ENCODE assay signal across 25 cellular contexts in the genomic region with DNA sequence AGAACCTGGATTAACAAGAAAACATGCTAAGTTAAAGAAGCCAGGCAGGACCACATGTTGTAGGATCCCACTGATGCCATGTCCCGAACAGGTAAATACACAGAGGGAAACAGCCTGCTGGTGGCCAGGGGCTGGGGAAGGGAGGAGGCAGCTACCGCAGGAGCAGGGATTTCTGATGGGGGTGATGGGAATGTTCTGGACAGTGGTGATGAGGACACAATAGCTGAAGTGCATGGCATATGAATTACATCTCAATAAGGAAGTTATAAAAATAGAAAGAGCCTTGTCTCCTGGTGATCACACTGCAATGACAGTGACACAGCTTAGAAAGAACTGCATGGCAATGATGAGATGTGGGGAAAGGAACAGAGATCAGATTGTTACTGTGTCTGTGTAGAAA. TPM values are rescaled to one million over a fixed set of nuclear protein-coding genes. Genes with fewer than 3 reads are reported as not detected.
DNase-seq lines count a peak whose midpoint lies in the region; ATAC-seq and TF ChIP-seq lines count a peak whose summit lies in the region.
"Had no signal": no experiment of that assay in that cellular context is flagged by ENCODE, and none has a peak within 500 bp of the region (broad histone marks: within the 10 kb centered on the region; RNA-seq: fewer than 3 reads in every experiment).

No MANE protein-coding gene starts in this region.

- TF ChIP-seq CTCF in psoas muscle (IDR thresholded peaks at IDR 0.05) (no peak), GM23338 (conservative IDR thresholded peaks at IDR 0.05; ENCODE audit: low read depth in 2 of 2) (no peak)

- H3K4me1 Mint-ChIP-seq in GM23338, result peaks cover 14% of the 10 kb centered on the region
- H3K4me1 Mint-ChIP-seq: CD8-positive, alpha-beta memory T cell; immature natural killer cell had no signal

- H3K79me2 ChIP-seq in GM23338 (replicated peaks; ENCODE audit: insufficient read depth), result no peaks in the 10 kb centered on the region
- H3K79me2 ChIP-seq: parathyroid adenoma had no signal

- H3K4me1 ChIP-seq in psoas muscle, result peaks cover 24% of the 10 kb centered on the region
- H3K4me1 ChIP-seq in GM23338 (ENCODE audit: insufficient read depth), result no peaks in the 10 kb centered on the region
- H3K4me1 ChIP-seq: parathyroid adenoma had no signal

- H3K27me3 ChIP-seq in psoas muscle (ENCODE audit: insufficient read depth in 3 of 3, low read length in 2 of 3), result no peaks in the 10 kb centered on the region
- H3K27me3 ChIP-seq in GM23338 (ENCODE audit: insufficient read depth), result no peaks in the 10 kb centered on the region

- H3K9me3 Mint-ChIP-seq in GM23338, result no peaks in the 10 kb centered on the region
- H3K9me3 Mint-ChIP-seq: activated naive CD4-positive, alpha-beta T cell treated with anti-CD3 and anti-CD28 coated beads, Interleukin-2, amount 50 U/mL, for 72 hours; CD8-positive, alpha-beta memory T cell; effector memory CD8-positive, alpha-beta T cell; immature natural killer cell; naive thymus-derived CD8-positive, alpha-beta T cell; T-helper 1 cell treated with Interleukin-12 subunit alpha and Interleukin-12 subunit beta and Interleukin-4 antibody, amounts not matched to agents 30 μg/mL and 1 μg/mL, for 36 hours had no signal

- peaks cover 1% of the 10 kb centered on the region for H3K27me3 Mint-ChIP-seq in GM23338 (ENCODE audit: insufficient read depth, low read depth, poor library complexity)
- H3K27me3 Mint-ChIP-seq: CD8-positive, alpha-beta memory T cell; effector memory CD8-positive, alpha-beta T cell; naive thymus-derived CD8-positive, alpha-beta T cell had no signal

- H4K20me1 ChIP-seq in GM23338 (replicated peaks; ENCODE audit: insufficient read depth), result no peaks in the 10 kb centered on the region

- H3K4me3 Mint-ChIP-seq in GM23338, result no peak overlapping the region
- H3K4me3 Mint-ChIP-seq: CD8-positive, alpha-beta memory T cell; effector memory CD8-positive, alpha-beta T cell; immature natural killer cell; naive thymus-derived CD8-positive, alpha-beta T cell; T-helper 1 cell treated with Interleukin-12 subunit alpha and Interleukin-12 subunit beta and Interleukin-4 antibody, amounts not matched to agents 30 μg/mL and 1 μg/mL, for 36 hours had no signal

- no peak overlapping the region for H2AFZ ChIP-seq in GM23338
- H2AFZ ChIP-seq: parathyroid adenoma had no signal

- H3K36me3 Mint-ChIP-seq in GM23338 (ENCODE audit: low read depth), result no peaks in the 10 kb centered on the region; the same call in 2 of the 3 replicates
- H3K36me3 Mint-ChIP-seq: activated naive CD4-positive, alpha-beta T cell treated with anti-CD3 and anti-CD28 coated beads, Interleukin-2, amount 50 U/mL, for 72 hours; immature natural killer cell had no signal

- DNase-seq in DMS53 treated with DMSO at 0.1 percent for 48 hours (lab: John Stamatoyannopoulos, UW; ENCODE audit: unreplicated experiment) (peak; percentile 16), SIG-M5 treated with dmso at 0.1 percent for 504 hours (lab: John Stamatoyannopoulos, UW; ENCODE audit: unreplicated experiment) (peak; percentile 54), left cardiac atrium (no peak), psoas muscle (peak; percentile 36 to 62), NCI-H1436 treated with DMSO at 0.1 percent for 48 hours (lab: John Stamatoyannopoulos, UW) (no peak), GM23338 (ENCODE audit: low spot score) (no peak), NCI-H748 treated with DMSO at 0.1 percent for 48 hours (lab: John Stamatoyannopoulos, UW) (no peak)
- DNase-seq in activated naive CD4-positive, alpha-beta T cell (lab: John Stamatoyannopoulos, UW), result no peak
- DNase-seq: activated CD4-positive, CD25-positive, alpha-beta regulatory T cell treated with anti-CD3 and anti-CD28 coated beads, Interleukin-2, amount 50 U/mL, for 72 hours; CD8-positive, alpha-beta memory T cell; effector memory CD8-positive, alpha-beta T cell; immature natural killer cell; KG1; mammary epithelial cell; naive thymus-derived CD8-positive, alpha-beta T cell; NCI-H1105; NCI-H2081 treated with DMSO at 0.1 percent for 48 hours; NCI-H524 treated with DMSO at 0.1 percent for 48 hours; OCI-M1; SHP77 treated with DMSO at 0.1 percent for 48 hours; stimulated activated CD4-positive, alpha-beta T cell treated with anti-CD3 and anti-CD28 coated beads, Interleukin-4, amount 100 ng/mL, for 24 hours had no signal

- H3K27ac ChIP-seq in psoas muscle (peak overlapping the region; percentile 88), GM23338 (ENCODE audit: low read depth) (no peak overlapping the region)
- H3K27ac ChIP-seq: parathyroid adenoma had no signal

- intact Hi-C loops in left cardiac atrium (cut with DNase I), result no loop called here
- intact Hi-C loops in psoas muscle (cut with DNase I), result no loop called here

- H3K9me3 ChIP-seq in psoas muscle, result no peaks in the 10 kb centered on the region

- no peaks in the 10 kb centered on the region for H3F3A ChIP-seq in GM23338 (replicated peaks; ENCODE audit: low read depth)

- H3K36me3 ChIP-seq in psoas muscle (ENCODE audit: insufficient read depth in 1 of 2, low read depth in 1 of 2), result peaks cover 0 to 20% of the 10 kb centered on the region in 2 donors
- no peaks in the 10 kb centered on the region for H3K36me3 ChIP-seq in GM23338 (ENCODE audit: insufficient read depth)

- ATAC-seq in left cardiac atrium (peak; percentile 7 to 48), psoas muscle (peak; percentile 65 to 81 (median 77)), GM23338 (no peak)
- ATAC-seq: activated naive CD4-positive, alpha-beta T cell treated with anti-CD3 and anti-CD28 coated beads, Interleukin-2, amount 50 U/mL, for 72 hours; effector memory CD8-positive, alpha-beta T cell; naive thymus-derived CD8-positive, alpha-beta T cell had no signal

- no peak overlapping the region for H3K4me2 ChIP-seq in GM23338
- H3K4me2 ChIP-seq: smooth muscle cell had no signal

- WGBS in psoas muscle, 3 donors, result 34 to 54% (median 44%) methylated on average over 2 of the region's 2 CpGs

- H3K4me3 ChIP-seq in psoas muscle, result no peak overlapping the region
- H3K4me3 ChIP-seq in GM23338, result no peak overlapping the region
- H3K4me3 ChIP-seq: smooth muscle cell had no signal

- H3K27ac Mint-ChIP-seq in GM23338, result no peak overlapping the region
- H3K27ac Mint-ChIP-seq: activated naive CD4-positive, alpha-beta T cell treated with anti-CD3 and anti-CD28 coated beads, Interleukin-2, amount 50 U/mL, for 72 hours; effector memory CD8-positive, alpha-beta T cell; immature natural killer cell; T-helper 1 cell treated with Interleukin-12 subunit alpha and Interleukin-12 subunit beta and Interleukin-4 antibody, amounts not matched to agents 30 μg/mL and 1 μg/mL, for 36 hours had no signal

- H3K9me2 ChIP-seq in GM23338 (ENCODE audit: insufficient read depth), result no peaks in the 10 kb centered on the region

TF ChIP-seq in GM23338, 12 proteins besides CTCF, POLR2A, EP300 and RAD21 (continues in another document):
- TF ChIP-seq ZNF331 (CRISPR knock-in tag; IDR thresholded peaks at IDR 0.05; ENCODE audit: low read depth) (no peak), EZH2phosphoT487 (IDR thresholded peaks at IDR 0.05; ENCODE audit: unreplicated experiment) (no peak), POLR2AphosphoS5 (IDR thresholded peaks at IDR 0.05; ENCODE audit: low read depth) (no peak), JUNB (IDR thresholded peaks at IDR 0.05; ENCODE audit: unreplicated experiment) (no peak), EZH2 (IDR thresholded peaks at IDR 0.05; ENCODE audit: low read depth, unreplicated experiment) (no peak), STAT1 (IDR thresholded peaks at IDR 0.05; ENCODE audit: unreplicated experiment) (no peak), CREB1 (CRISPR knock-in tag; IDR thresholded peaks at IDR 0.05; ENCODE audit: low read depth) (no peak), ZNF114 (CRISPR knock-in tag; IDR thresholded peaks at IDR 0.05) (no peak), NANOG (IDR thresholded peaks at IDR 0.05; ENCODE audit: borderline replicate concordance) (no peak)
- TF ChIP-seq, protein P1, sequence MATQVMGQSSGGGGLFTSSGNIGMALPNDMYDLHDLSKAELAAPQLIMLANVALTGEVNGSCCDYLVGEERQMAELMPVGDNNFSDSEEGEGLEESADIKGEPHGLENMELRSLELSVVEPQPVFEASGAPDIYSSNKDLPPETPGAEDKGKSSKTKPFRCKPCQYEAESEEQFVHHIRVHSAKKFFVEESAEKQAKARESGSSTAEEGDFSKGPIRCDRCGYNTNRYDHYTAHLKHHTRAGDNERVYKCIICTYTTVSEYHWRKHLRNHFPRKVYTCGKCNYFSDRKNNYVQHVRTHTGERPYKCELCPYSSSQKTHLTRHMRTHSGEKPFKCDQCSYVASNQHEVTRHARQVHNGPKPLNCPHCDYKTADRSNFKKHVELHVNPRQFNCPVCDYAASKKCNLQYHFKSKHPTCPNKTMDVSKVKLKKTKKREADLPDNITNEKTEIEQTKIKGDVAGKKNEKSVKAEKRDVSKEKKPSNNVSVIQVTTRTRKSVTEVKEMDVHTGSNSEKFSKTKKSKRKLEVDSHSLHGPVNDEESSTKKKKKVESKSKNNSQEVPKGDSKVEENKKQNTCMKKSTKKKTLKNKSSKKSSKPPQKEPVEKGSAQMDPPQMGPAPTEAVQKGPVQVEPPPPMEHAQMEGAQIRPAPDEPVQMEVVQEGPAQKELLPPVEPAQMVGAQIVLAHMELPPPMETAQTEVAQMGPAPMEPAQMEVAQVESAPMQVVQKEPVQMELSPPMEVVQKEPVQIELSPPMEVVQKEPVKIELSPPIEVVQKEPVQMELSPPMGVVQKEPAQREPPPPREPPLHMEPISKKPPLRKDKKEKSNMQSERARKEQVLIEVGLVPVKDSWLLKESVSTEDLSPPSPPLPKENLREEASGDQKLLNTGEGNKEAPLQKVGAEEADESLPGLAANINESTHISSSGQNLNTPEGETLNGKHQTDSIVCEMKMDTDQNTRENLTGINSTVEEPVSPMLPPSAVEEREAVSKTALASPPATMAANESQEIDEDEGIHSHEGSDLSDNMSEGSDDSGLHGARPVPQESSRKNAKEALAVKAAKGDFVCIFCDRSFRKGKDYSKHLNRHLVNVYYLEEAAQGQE (IDR thresholded peaks at IDR 0.05; ENCODE audit: unreplicated experiment), result no peak

RNA-seq across cellular contexts. Expression of gene SNRNP35, which starts 34.4 kb away (rescaled TPM):
- total RNA-seq in left cardiac atrium (10 to 100 TPM; 20.1 to 22.3 TPM), psoas muscle (10 to 100 TPM; 19.8 to 35.1 (median 25.5) TPM)
- polyA plus RNA-seq in psoas muscle (10 to 100 TPM; 31.7 to 44.0 (median 42.6) TPM), GM23338 (2016; fragmentation: Nextera tagmentation; extraction: Ambion mirVana) (36.3 and 38.4 TPM in 2 replicates)
- total RNA-seq in GM23338 (2014; rRNA removed; shearing (Covaris generic)), result 8.4 and 10.6 TPM in 2 replicates

RNA-seq across cellular contexts. Expression of gene RILPL1, which starts 41.2 kb away (rescaled TPM):
- total RNA-seq in left cardiac atrium (10 to 100 TPM; 91.7 to 98.0 TPM), psoas muscle (10 to 100 TPM; 43.7 to 73.7 (median 59.0) TPM)
- polyA plus RNA-seq in psoas muscle (10 to 100 TPM; 34.8 to 64.7 (median 46.7) TPM), GM23338 (2016; fragmentation: Nextera tagmentation; extraction: Ambion mirVana) (3.9 and 4.4 TPM in 2 replicates)
- total RNA-seq in GM23338 (2014; rRNA removed; shearing (Covaris generic)), result 5.8 and 7.9 TPM in 2 replicates

RNA-seq across cellular contexts. Expression of gene RILPL2, which starts 55.8 kb away (rescaled TPM):
- total RNA-seq in left cardiac atrium (1 to 10 TPM; 3.1 to 3.7 TPM), psoas muscle (1 to 10 TPM in 3 of 4 donors, under 1 TPM in 1; 0.69 to 1.2 (median 1.1) TPM)
- polyA plus RNA-seq in psoas muscle (1 to 10 TPM; 1.1 to 1.6 (median 1.2) TPM), GM23338 (2016; fragmentation: Nextera tagmentation; extraction: Ambion mirVana) (1.8 and 2.0 TPM in 2 replicates)
- total RNA-seq in GM23338 (2014; rRNA removed; shearing (Covaris generic)), result 0.58 and 1.4 TPM in 2 replicates

Comparison
In these comparisons a context has a peak if more than half of its experiments do, and no peak if none do; other contexts are left out.
1. DNase-seq: peak in DMS53 treated with DMSO at 0.1 percent for 48 hours (single experiment), SIG-M5 treated with dmso at 0.1 percent for 504 hours (single experiment) and psoas muscle (2 of 2); none in left cardiac atrium (single experiment), NCI-H1436 treated with DMSO at 0.1 percent for 48 hours (single experiment), GM23338 (single experiment), NCI-H748 treated with DMSO at 0.1 percent for 48 hours (single experiment) and activated naive CD4-positive, alpha-beta T cell (0 of 4).